ENCODE assay signal across 8 cellular contexts in the genomic region with DNA sequence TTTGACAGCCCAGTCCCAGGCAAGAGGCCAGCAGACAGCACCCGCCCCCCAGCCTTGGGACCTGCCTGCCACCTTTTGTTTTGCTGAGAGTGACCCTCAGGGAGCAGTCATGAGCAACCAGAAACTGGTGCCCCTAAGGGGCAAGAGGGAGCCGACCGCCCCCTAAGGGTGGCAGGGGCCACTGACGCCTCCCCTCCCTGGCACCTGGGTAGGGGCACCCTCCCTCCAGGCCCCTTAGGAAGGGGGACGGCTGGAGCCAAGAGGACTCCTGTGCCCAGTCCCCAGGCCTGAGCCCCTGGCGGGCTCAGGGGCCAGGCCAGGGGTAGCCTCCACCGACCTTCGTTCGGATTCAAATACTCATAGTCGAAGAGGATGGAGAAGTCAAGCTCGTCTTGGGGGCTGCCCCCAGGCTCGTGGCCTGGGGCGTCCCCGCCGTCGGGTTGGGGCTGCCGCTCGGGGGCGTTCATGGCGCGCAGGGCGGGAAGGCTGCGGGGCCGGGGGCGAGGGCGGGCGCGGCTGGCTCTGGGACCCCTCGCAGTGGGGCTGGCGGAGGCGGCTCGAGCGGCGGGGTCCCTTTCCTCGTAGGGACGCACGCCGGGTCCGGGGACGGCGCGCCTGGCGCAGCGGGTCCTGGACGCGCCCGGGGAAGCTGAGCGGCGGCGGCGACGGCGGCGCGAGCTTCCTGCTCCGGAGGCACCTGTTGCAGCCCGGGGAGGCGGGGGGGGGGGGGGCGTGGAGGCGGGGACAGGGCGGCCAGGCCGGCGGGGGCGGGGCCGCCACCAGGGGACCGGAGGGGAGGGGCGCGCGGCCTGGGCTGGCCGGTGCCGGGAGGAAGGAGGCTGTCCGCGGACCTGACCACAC.
DNase-seq lines count a peak whose midpoint lies in the region; ATAC-seq lines count a peak whose summit lies in the region.

TSS of gene NFATC2 (minus strand) at position 687 of the 861 bp plus-strand sequence. CDS start at position 467, 220 bp downstream.

- peaks cover 18% of the 10 kb centered on the region for H3K36me3 Mint-ChIP-seq in activated naive CD8-positive, alpha-beta T cell

- H3K27ac Mint-ChIP-seq in activated naive CD8-positive, alpha-beta T cell: peak within 1 kb of the TSS; percentile 99

- peaks cover 53% of the 10 kb centered on the region for H3K4me1 Mint-ChIP-seq in activated naive CD8-positive, alpha-beta T cell (ENCODE audit: low read depth)

- H3K9me3 Mint-ChIP-seq in activated naive CD8-positive, alpha-beta T cell (ENCODE audit: low read depth): peaks cover 9% of the 10 kb centered on the region

- H3K4me3 Mint-ChIP-seq in activated naive CD8-positive, alpha-beta T cell: peak within 1 kb of the TSS; percentile 99

- no peaks in the 10 kb centered on the region for H3K27me3 Mint-ChIP-seq in activated naive CD8-positive, alpha-beta T cell

- peak; percentile 54 for DNase-seq in NCI-H82 (lab: John Stamatoyannopoulos, UW)
- no peak for DNase-seq in NCI-H82 treated with DMSO at 0.1 percent for 48 hours (lab: John Stamatoyannopoulos, UW; ENCODE audit: unreplicated experiment)
- DNase-seq in SKM-1 (lab: John Stamatoyannopoulos, UW; ENCODE audit: unreplicated experiment): peak; percentile 31
- DNase-seq in kidney tubule cell (ENCODE audit: low spot score): peak; percentile 40
- peak; percentile 49 for DNase-seq in stimulated activated CD8-positive, alpha-beta memory T cell treated with anti-CD3 and anti-CD28 coated beads, Interleukin-12 subunit alpha, Interleukin-12 subunit beta, amount 100 ng/mL, for 4 hours (ENCODE audit: low read depth)
- no peak for DNase-seq in AG08396 (ENCODE audit: low spot score)

- peak; percentile 45 for ATAC-seq in HG03095 (IDR thresholded peaks at IDR 0.05; ENCODE audit: unreplicated experiment)

Comparison
In these comparisons a context has a peak if more than half of its experiments do, and no peak if none do; other contexts are left out.
1. DNase-seq: peak in NCI-H82 (single experiment), SKM-1 (single experiment), kidney tubule cell (single experiment) and stimulated activated CD8-positive, alpha-beta memory T cell treated with anti-CD3 and anti-CD28 coated beads, Interleukin-12 subunit alpha, Interleukin-12 subunit beta, amount 100 ng/mL, for 4 hours (single experiment); none in NCI-H82 treated with DMSO at 0.1 percent for 48 hours (single experiment) and AG08396 (single experiment).